ENCODE assay signal across 10 cellular contexts in the genomic region with DNA sequence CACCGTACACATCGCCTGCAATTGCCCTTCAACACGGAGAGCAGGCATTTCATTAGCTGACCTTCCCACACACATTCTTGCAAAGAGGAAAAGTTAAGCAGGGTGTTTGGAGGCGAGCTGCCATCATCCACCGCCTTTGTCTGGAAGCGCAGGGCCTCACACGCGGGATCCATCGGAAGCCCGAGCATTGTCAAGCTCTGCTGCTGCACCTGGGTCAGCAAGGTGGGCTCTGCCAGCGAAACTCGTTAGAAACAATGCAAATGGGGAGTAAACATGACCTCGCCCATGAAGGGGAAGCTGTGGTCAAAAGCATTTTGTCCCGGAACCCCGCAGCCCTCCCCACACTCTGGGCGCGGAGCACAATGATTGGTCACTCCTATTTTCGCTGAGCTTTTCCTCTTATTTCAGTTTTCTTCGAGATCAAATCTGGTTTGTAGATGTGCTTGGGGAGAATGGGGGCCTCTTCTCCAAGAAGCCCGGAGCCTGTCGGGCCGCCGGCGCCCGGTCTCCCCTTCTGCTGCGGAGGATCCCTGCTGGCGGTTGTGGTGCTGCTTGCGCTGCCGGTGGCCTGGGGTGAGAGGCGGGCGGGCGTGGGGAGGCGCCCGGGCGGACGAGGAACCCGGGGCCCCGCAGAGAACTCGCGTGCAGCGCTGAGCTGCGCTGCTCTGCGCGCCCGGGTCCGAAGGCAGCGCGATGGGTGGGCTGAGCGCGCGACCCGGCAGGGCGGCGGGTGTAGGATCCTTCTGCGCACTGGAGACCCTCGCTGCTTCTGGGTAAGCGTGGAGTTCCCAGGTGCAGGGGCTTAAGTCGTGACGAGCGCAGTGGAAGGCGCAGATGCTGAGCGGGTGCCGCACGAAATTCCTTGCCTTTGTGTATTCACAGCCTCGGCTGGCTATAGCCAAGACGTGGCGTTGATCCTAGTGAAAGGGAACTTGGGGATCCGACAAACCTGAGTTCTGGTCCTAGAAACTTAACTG. TPM values are rescaled to one million over a fixed set of nuclear protein-coding genes. Genes with fewer than 3 reads are reported as not detected.
DNase-seq lines count a peak whose midpoint lies in the region; ATAC-seq and TF ChIP-seq lines count a peak whose summit lies in the region.
"Had no signal": no experiment of that assay in that cellular context is flagged by ENCODE, and none has a peak within 500 bp of the region (broad histone marks: within the 10 kb centered on the region; RNA-seq: fewer than 3 reads in every experiment).

TSS of gene CR1 (plus strand) at position 342 of the 977 bp plus-strand sequence. CDS start at position 453, 111 bp downstream.

- H3K9me3 ChIP-seq in Peyer's patch: no peaks in the 10 kb centered on the region
- no peaks in the 10 kb centered on the region for H3K9me3 ChIP-seq in ascending aorta

- H3K4me1 ChIP-seq in Peyer's patch: peaks cover 0 to 10% (median 0%) of the 10 kb centered on the region in 4 donors
- no peaks in the 10 kb centered on the region for H3K4me1 ChIP-seq in ascending aorta

- H3K27ac ChIP-seq in Peyer's patch: peak within 1 kb of the TSS in 2 of 4 donors; percentile 67 to 84
- no peak within 1 kb of the TSS for H3K27ac ChIP-seq in ascending aorta

- TF ChIP-seq CTCF in GM13977 (IDR thresholded peaks at IDR 0.05; ENCODE audit: extremely low read depth, insufficient read depth, missing control alignments) (no peak), Peyer's patch (IDR thresholded peaks at IDR 0.05) (no peak), ascending aorta (IDR thresholded peaks at IDR 0.05) (no peak)

- H3K27me3 ChIP-seq in Peyer's patch (peaks cover 0 to 3% of the 10 kb centered on the region in 2 donors), ascending aorta (no peaks in the 10 kb centered on the region)

- DNase-seq in GM13977 (ENCODE audit: low spot score): peak; percentile 42
- DNase-seq in Peyer's patch: peak; percentile 54 to 76 (median 63)
- DNase-seq in ascending aorta (ENCODE audit: low spot score in 2 of 2): no peak
- peak; percentile 2 for DNase-seq in kidney glomerular epithelial cell (lab: John Stamatoyannopoulos, UW)
- DNase-seq in stimulated activated CD4-positive, alpha-beta T cell treated with anti-CD3 and anti-CD28 coated beads, Interleukin-4, amount 100 ng/mL, for 48 hours (ENCODE audit: low read depth in 2 of 2): peak; percentile 22 to 26
- no peak for DNase-seq in AG08396 (ENCODE audit: low spot score)

- TF ChIP-seq POLR2A in Peyer's patch (IDR thresholded peaks at IDR 0.05): no peak

- in situ Hi-C loops in GM13977 (cut with MboI; ENCODE audit: low pct_unique_long_range_greater_than_20kb, low sequenced_read_pairs, unreplicated experiment): loop anchor here (25.0 kb wide), 1 partner anchor 409 kb away; the partner anchor contains the start of gene C4BPB

- ATAC-seq in HG02759 (IDR thresholded peaks at IDR 0.05; ENCODE audit: unreplicated experiment): peak; percentile 74
- no peak for ATAC-seq in HG02623 (IDR thresholded peaks at IDR 0.05; ENCODE audit: unreplicated experiment)

- H3K4me3 ChIP-seq in Peyer's patch: peak within 1 kb of the TSS; percentile 35 to 58 (median 49)
- H3K4me3 ChIP-seq in ascending aorta: peak within 1 kb of the TSS; percentile 39 to 58

- H3K36me3 ChIP-seq in Peyer's patch: no peaks in the 10 kb centered on the region
- H3K36me3 ChIP-seq in ascending aorta: no peaks in the 10 kb centered on the region

- intact Hi-C loops in ascending aorta (cut with DNase I): no loop called here

RNA-seq across cellular contexts. Expression of gene CR1, which starts in this region (rescaled TPM):
- total RNA-seq in Peyer's patch: 10 to 100 TPM in 1 of 4 donors, 1 to 10 TPM in 2, under 1 TPM in 1; 0.88 to 23.9 (median 2.7) TPM
- total RNA-seq in ascending aorta: 8.4 TPM
- total RNA-seq: myocyte, NCI-H460 had no signal

Comparison
In these comparisons a context has a peak if more than half of its experiments do, and no peak if none do; other contexts are left out.
1. DNase-seq: peak in GM13977 (single experiment), Peyer's patch (3 of 3), kidney glomerular epithelial cell (single experiment) and stimulated activated CD4-positive, alpha-beta T cell treated with anti-CD3 and anti-CD28 coated beads, Interleukin-4, amount 100 ng/mL, for 48 hours (2 of 2); none in ascending aorta (0 of 2) and AG08396 (single experiment).